ENCODE assay signal across 17 cellular contexts in the genomic region with DNA sequence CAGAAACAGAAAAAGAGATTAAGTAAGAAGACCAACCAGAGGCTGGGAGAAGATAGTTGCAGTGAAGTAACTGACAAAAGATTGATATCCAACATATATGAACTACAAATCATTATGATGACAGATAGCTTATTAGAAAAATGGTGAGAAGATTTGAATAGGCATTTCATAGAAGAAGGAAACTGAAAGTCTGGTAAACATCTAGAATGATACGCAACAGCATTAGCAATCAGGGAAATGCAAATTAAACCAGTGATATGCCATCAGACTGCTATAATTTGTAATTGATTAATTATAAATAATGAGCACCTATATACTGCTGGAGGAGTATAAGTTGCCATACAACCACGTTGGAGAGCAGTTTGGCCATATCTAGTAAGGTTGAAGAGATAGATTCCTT. TPM values are rescaled to one million over a fixed set of nuclear protein-coding genes. Genes with fewer than 3 reads are reported as not detected.
"Had no signal": no experiment of that assay in that cellular context is flagged by ENCODE, and none has a peak within 500 bp of the region (broad histone marks: within the 10 kb centered on the region; RNA-seq: fewer than 3 reads in every experiment).

No MANE protein-coding gene starts in this region.

- H3K27me3 Mint-ChIP-seq: activated CD4-positive, alpha-beta T cell treated with anti-CD3 and anti-CD28 coated beads, Interleukin-2, amount 10 ng/mL, durations not matched to agents 7 days and 5 days; naive thymus-derived CD4-positive, alpha-beta T cell had no signal

- H3K9me3 Mint-ChIP-seq: activated CD4-positive, alpha-beta T cell treated with anti-CD3 and anti-CD28 coated beads, Interleukin-2, amount 10 ng/mL, durations not matched to agents 7 days and 5 days; naive thymus-derived CD4-positive, alpha-beta T cell had no signal

- H3K9me3 ChIP-seq: esophagus squamous epithelium, heart right ventricle, mucosa of descending colon, ovary, psoas muscle, stomach, upper lobe of left lung had no signal

- H3K4me3 ChIP-seq: esophagus squamous epithelium, heart right ventricle, mucosa of descending colon, ovary, psoas muscle, stomach, upper lobe of left lung had no signal

- DNase-seq: activated CD4-positive, alpha-beta T cell treated with anti-CD3 and anti-CD28 coated beads, Interleukin-2, amount 10 ng/mL, durations not matched to agents 7 days and 5 days; activated CD8-positive, alpha-beta memory T cell treated with anti-CD3 and anti-CD28 coated beads for 24 hours; activated CD8-positive, alpha-beta memory T cell treated with anti-CD3 and anti-CD28 coated beads, Interleukin-2, amount 50 U/mL, for 48 hours; activated naive CD4-positive, alpha-beta T cell treated with anti-CD3 and anti-CD28 coated beads, Interleukin-2, amount 50 U/mL, for 16 hours; dermis blood vessel endothelial cell; effector memory CD4-positive, alpha-beta T cell; esophagus squamous epithelium; heart right ventricle; left ventricle myocardium superior; mucosa of descending colon; naive thymus-derived CD4-positive, alpha-beta T cell; ovary; psoas muscle; right cardiac atrium; stomach; upper lobe of left lung had no signal

- H3K4me3 Mint-ChIP-seq: activated CD4-positive, alpha-beta T cell treated with anti-CD3 and anti-CD28 coated beads, Interleukin-2, amount 10 ng/mL, durations not matched to agents 7 days and 5 days; naive thymus-derived CD4-positive, alpha-beta T cell had no signal

- H3K27me3 ChIP-seq: esophagus squamous epithelium, heart right ventricle, ovary, stomach, upper lobe of left lung had no signal

- ATAC-seq: heart right ventricle; left ventricle myocardium superior; naive thymus-derived CD4-positive, alpha-beta T cell; psoas muscle; right cardiac atrium had no signal

- H3K36me3 ChIP-seq: esophagus squamous epithelium, heart right ventricle, ovary, stomach, upper lobe of left lung had no signal

- H3K27ac ChIP-seq: esophagus squamous epithelium, heart right ventricle, ovary, psoas muscle, stomach, upper lobe of left lung had no signal

- H3K27ac Mint-ChIP-seq: activated CD4-positive, alpha-beta T cell treated with anti-CD3 and anti-CD28 coated beads, Interleukin-2, amount 10 ng/mL, durations not matched to agents 7 days and 5 days had no signal

RNA-seq across cellular contexts. Expression of a gene that starts 37.8 kb away (rescaled TPM):
- total RNA-seq: activated CD4-positive, alpha-beta T cell treated with anti-CD3 and anti-CD28 coated beads, Interleukin-2, amount 10 ng/mL, durations not matched to agents 7 days and 5 days; bronchial epithelial cell; naive thymus-derived CD4-positive, alpha-beta T cell had no signal
- polyA plus RNA-seq: naive thymus-derived CD4-positive, alpha-beta T cell had no signal
